Comparison of ENCODE assay signal across 1 cellular context in genomic region chr6:167420858-167421766, GRCh38.
TF ChIP-seq lines count a peak whose summit lies in the region.

No MANE protein-coding gene starts in this region.

TF ChIP-seq in HepG2, 621 proteins besides CTCF, POLR2A, EP300 and RAD21 (continued from another document and continues in another):
- TF ChIP-seq MLXIP (CRISPR knock-in tag; IDR thresholded peaks at IDR 0.05; ENCODE audit: borderline replicate concordance) (no peak), ZFAT (CRISPR knock-in tag; conservative IDR thresholded peaks at IDR 0.05) (no peak), ZNF629 (CRISPR knock-in tag; conservative IDR thresholded peaks at IDR 0.05) (peak; percentile 55), AHDC1 (CRISPR knock-in tag; IDR thresholded peaks at IDR 0.05; ENCODE audit: borderline replicate concordance) (peak; percentile 78), ATF7-NPFF (CRISPR knock-in tag; IDR thresholded peaks at IDR 0.05; ENCODE audit: low read depth) (peak; percentile 77; the same call in 1 of the 2 replicates), NFE2L1 (CRISPR knock-in tag; IDR thresholded peaks at IDR 0.05; ENCODE audit: borderline replicate concordance) (no peak), GABPB1 (CRISPR knock-in tag; IDR thresholded peaks at IDR 0.05) (peak; percentile 70), ZNF230 (CRISPR knock-in tag; IDR thresholded peaks at IDR 0.05) (peak; percentile 80; the same call in 1 of the 2 replicates), BCLAF1 (IDR thresholded peaks at IDR 0.05) (no peak), YEATS2 (CRISPR knock-in tag; IDR thresholded peaks at IDR 0.05; ENCODE audit: borderline replicate concordance) (peak; percentile 42; the same call in 1 of the 2 replicates), MTA1 (CRISPR knock-in tag; IDR thresholded peaks at IDR 0.05; ENCODE audit: borderline replicate concordance) (peak; percentile 99), ZNF281 (CRISPR knock-in tag; IDR thresholded peaks at IDR 0.05; ENCODE audit: borderline replicate concordance) (peak; percentile 44; the same call in 1 of the 2 replicates), PAX8 (CRISPR knock-in tag; IDR thresholded peaks at IDR 0.05; ENCODE audit: borderline replicate concordance) (no peak), ZC3H13 (CRISPR knock-in tag; IDR thresholded peaks at IDR 0.05) (0 out of 2 replicates have a peak, but pooled peaks have one; percentile 69), HOXA9 (CRISPR knock-in tag; IDR thresholded peaks at IDR 0.05; ENCODE audit: borderline replicate concordance) (no peak), KLF6 (CRISPR knock-in tag; IDR thresholded peaks at IDR 0.05) (peak; percentile 55; the same call in 1 of the 2 replicates), KLF11 (CRISPR knock-in tag; IDR thresholded peaks at IDR 0.05) (no peak), CBFB (CRISPR knock-in tag; IDR thresholded peaks at IDR 0.05) (no peak), ZNF770 (CRISPR knock-in tag; IDR thresholded peaks at IDR 0.05) (peak; percentile 73; the same call in 1 of the 2 replicates), FOXJ3 (CRISPR knock-in tag; IDR thresholded peaks at IDR 0.05; ENCODE audit: borderline replicate concordance) (peak; percentile 76), TOE1 (CRISPR knock-in tag; IDR thresholded peaks at IDR 0.05) (no peak), LCORL (IDR thresholded peaks at IDR 0.05) (no peak), LCORL (CRISPR knock-in tag; IDR thresholded peaks at IDR 0.05) (peak; percentile 69; the same call in 1 of the 2 replicates), ZNF552 (CRISPR knock-in tag; IDR thresholded peaks at IDR 0.05; ENCODE audit: borderline replicate concordance) (peak; percentile 78; the same call in 1 of the 2 replicates), TERF1 (CRISPR knock-in tag; IDR thresholded peaks at IDR 0.05) (no peak), MTF1 (CRISPR knock-in tag; IDR thresholded peaks at IDR 0.05) (no peak), HOXA7 (CRISPR knock-in tag; IDR thresholded peaks at IDR 0.05) (no peak), ZNF530 (CRISPR knock-in tag; IDR thresholded peaks at IDR 0.05; ENCODE audit: low read depth) (no peak), HHEX (CRISPR knock-in tag; IDR thresholded peaks at IDR 0.05) (no peak), ZNF350 (CRISPR knock-in tag; IDR thresholded peaks at IDR 0.05; ENCODE audit: borderline replicate concordance, low read depth) (peak; percentile 51; the same call in 1 of the 2 replicates), THAP11 (CRISPR knock-in tag; IDR thresholded peaks at IDR 0.05) (peak; percentile 70; the same call in 1 of the 2 replicates), POLR2G (IDR thresholded peaks at IDR 0.05; ENCODE audit: low read depth, low read length) (peak; percentile 53; the same call in 1 of the 2 replicates), ONECUT2 (CRISPR knock-in tag; IDR thresholded peaks at IDR 0.05) (no peak), CENPX (CRISPR knock-in tag; IDR thresholded peaks at IDR 0.05) (no peak), ZSCAN22 (CRISPR knock-in tag; IDR thresholded peaks at IDR 0.05) (no peak), ZNF549 (CRISPR knock-in tag; IDR thresholded peaks at IDR 0.05) (no peak), ATF6 (CRISPR knock-in tag; conservative IDR thresholded peaks at IDR 0.05) (no peak), POLR2AphosphoS2 (IDR thresholded peaks at IDR 0.05; ENCODE audit: low read depth, low read length) (no peak), IKZF4 (CRISPR knock-in tag; IDR thresholded peaks at IDR 0.05; ENCODE audit: borderline replicate concordance, low read depth, not compliant biosample characterization) (peak; percentile 42), ZNF746 (CRISPR knock-in tag; IDR thresholded peaks at IDR 0.05) (no peak; the same call in 1 of the 2 replicates), TCF12 (IDR thresholded peaks at IDR 0.05) (no peak), TCF12 (CRISPR knock-in tag; IDR thresholded peaks at IDR 0.05) (no peak), ZNF724P (CRISPR knock-in tag; IDR thresholded peaks at IDR 0.05; ENCODE audit: borderline replicate concordance) (0 out of 2 replicates have a peak, but pooled peaks have one; percentile 38)
